14 cellular contexts compared by ENCODE assay signal in the genomic region with DNA sequence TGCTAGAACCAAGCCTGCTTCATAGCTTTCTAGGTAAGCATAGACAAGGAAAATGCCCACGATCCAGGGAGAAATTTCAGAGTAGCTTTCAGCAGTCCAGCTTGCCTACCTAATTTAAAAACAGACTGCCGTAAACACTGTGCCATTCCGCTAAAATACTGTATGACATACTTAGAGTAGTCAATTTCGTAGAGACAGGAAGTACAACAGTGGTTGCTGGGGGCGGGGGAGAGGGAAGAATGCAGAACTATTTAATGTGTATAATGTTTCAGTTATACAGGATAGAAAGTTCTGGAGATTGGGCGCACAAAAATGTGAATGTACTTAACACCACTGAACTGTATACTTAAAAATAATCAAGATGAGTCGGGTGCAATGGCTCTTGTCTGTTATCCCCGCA. TPM values are rescaled to one million over a fixed set of nuclear protein-coding genes. Genes with fewer than 3 reads are reported as not detected.
A peak's percentile ranks its signal among the peaks of the same experiment; 100 is the strongest.
DNase-seq lines count a peak whose midpoint lies in the region; ATAC-seq and TF ChIP-seq lines count a peak whose summit lies in the region.
"Had no signal": no experiment of that assay in that cellular context is flagged by ENCODE, and none has a peak within 500 bp of the region (broad histone marks: within the 10 kb centered on the region; RNA-seq: fewer than 3 reads in every experiment).

No MANE protein-coding gene starts in this region.

- intact Hi-C loops in lower lobe of right lung (cut with DNase I), result no loop called here
- intact Hi-C loops in aorta (cut with DNase I), result no loop called here
- intact Hi-C loops in activated T-helper 1 cell treated with anti-CD3 and anti-CD28 coated beads, Interleukin-12 subunit alpha, Interleukin-12 subunit beta, Interleukin-2, Interleukin-4 antibody, amounts not matched to agents 30 ng/mL and 10 ng/mL and 1 ng/mL, durations not matched to agents 14 hours and 24 hours and 36 hours (cut with micrococcal nuclease), result no loop called here

- peak overlapping the region; percentile 50 for H3K27ac Mint-ChIP-seq in activated naive CD8-positive, alpha-beta T cell treated with anti-CD3 and anti-CD28 coated beads, Interleukin-2, amount 10 ng/mL, durations not matched to agents 7 days and 5 days
- H3K27ac Mint-ChIP-seq in activated naive CD8-positive, alpha-beta T cell treated with anti-CD3 and anti-CD28 coated beads for 36 hours, result no peak overlapping the region
- peak overlapping the region; percentile 95 for H3K27ac Mint-ChIP-seq in T-helper 17 cell
- H3K27ac Mint-ChIP-seq in activated T-helper 1 cell treated with anti-CD3 and anti-CD28 coated beads, Interleukin-12 subunit alpha, Interleukin-12 subunit beta, Interleukin-2, Interleukin-4 antibody, amounts not matched to agents 30 ng/mL and 10 ng/mL and 1 ng/mL, durations not matched to agents 14 hours and 24 hours and 36 hours, result no peak overlapping the region
- H3K27ac Mint-ChIP-seq: memory B cell had no signal

- H3K27ac ChIP-seq in lower lobe of right lung (peak overlapping the region; percentile 78), aorta (ENCODE audit: low read depth in 1 of 2, low read length in 2 of 2) (no peak overlapping the region)

- no peak for TF ChIP-seq CTCF in lower lobe of right lung (IDR thresholded peaks at IDR 0.05)

- POLR2A ChIA-PET in activated naive CD8-positive, alpha-beta T cell treated with anti-CD3 and anti-CD28 coated beads, Interleukin-2, amount 10 ng/mL, durations not matched to agents 7 days and 5 days (lab: Charles Lee), result no interaction called here

- no peaks in the 10 kb centered on the region for H3K9me3 Mint-ChIP-seq in activated naive CD8-positive, alpha-beta T cell treated with anti-CD3 and anti-CD28 coated beads, Interleukin-2, amount 10 ng/mL, durations not matched to agents 7 days and 5 days
- no peaks in the 10 kb centered on the region for H3K9me3 Mint-ChIP-seq in activated naive CD8-positive, alpha-beta T cell treated with anti-CD3 and anti-CD28 coated beads for 36 hours
- H3K9me3 Mint-ChIP-seq in activated T-helper 1 cell treated with anti-CD3 and anti-CD28 coated beads, Interleukin-12 subunit alpha, Interleukin-12 subunit beta, Interleukin-2, Interleukin-4 antibody, amounts not matched to agents 30 ng/mL and 10 ng/mL and 1 ng/mL, durations not matched to agents 14 hours and 24 hours and 36 hours, result no peaks in the 10 kb centered on the region
- H3K9me3 Mint-ChIP-seq: memory B cell had no signal

- H3K27me3 Mint-ChIP-seq in activated naive CD8-positive, alpha-beta T cell treated with anti-CD3 and anti-CD28 coated beads, Interleukin-2, amount 10 ng/mL, durations not matched to agents 7 days and 5 days, result peaks cover 2% of the 10 kb centered on the region
- H3K27me3 Mint-ChIP-seq in activated naive CD8-positive, alpha-beta T cell treated with anti-CD3 and anti-CD28 coated beads for 36 hours, result no peaks in the 10 kb centered on the region
- no peaks in the 10 kb centered on the region for H3K27me3 Mint-ChIP-seq in T-helper 17 cell
- peaks cover 1% of the 10 kb centered on the region for H3K27me3 Mint-ChIP-seq in activated T-helper 1 cell treated with anti-CD3 and anti-CD28 coated beads, Interleukin-12 subunit alpha, Interleukin-12 subunit beta, Interleukin-2, Interleukin-4 antibody, amounts not matched to agents 30 ng/mL and 10 ng/mL and 1 ng/mL, durations not matched to agents 14 hours and 24 hours and 36 hours (ENCODE audit: insufficient read depth)
- H3K27me3 Mint-ChIP-seq: memory B cell had no signal

- WGBS in aorta, 2 donors, result 88 to 91% methylated on average over 8 of the region's 8 CpGs

- H3K4me1 ChIP-seq in lower lobe of right lung (peaks cover 28% of the 10 kb centered on the region), aorta (ENCODE audit: control insufficient read depth in 1 of 2, insufficient read depth in 2 of 2, low read length in 2 of 2) (peaks cover 0 to 5% of the 10 kb centered on the region in 2 donors)

- DNase-seq in activated naive CD8-positive, alpha-beta T cell treated with anti-CD3 and anti-CD28 coated beads, Interleukin-2, amount 10 ng/mL, durations not matched to agents 7 days and 5 days, result no peak
- DNase-seq in activated naive CD8-positive, alpha-beta T cell treated with anti-CD3 and anti-CD28 coated beads for 36 hours, result no peak
- no peak for DNase-seq in T-helper 17 cell
- DNase-seq in lower lobe of right lung, result peak; percentile 56
- peak; percentile 63 to 79 for DNase-seq in aorta
- DNase-seq in activated CD8-positive, alpha-beta memory T cell treated with anti-CD3 and anti-CD28 coated beads for 24 hours, result no peak
- no peak for DNase-seq in activated T-helper 1 cell treated with anti-CD3 and anti-CD28 coated beads, Interleukin-12 subunit alpha, Interleukin-12 subunit beta, Interleukin-2, Interleukin-4 antibody, amounts not matched to agents 30 ng/mL and 10 ng/mL and 1 ng/mL, durations not matched to agents 14 hours and 24 hours and 36 hours (ENCODE audit: low spot score)
- DNase-seq: activated CD4-positive, alpha-beta T cell treated with anti-CD3 and anti-CD28 coated beads for 48 hours; activated effector memory CD4-positive, alpha-beta T cell treated with anti-CD3 and anti-CD28 coated beads, Interleukin-2, amount 50 U/mL, for 16 hours; NCI-H2227 treated with DMSO at 0.1 percent for 48 hours had no signal

- H3K4me3 Mint-ChIP-seq in activated naive CD8-positive, alpha-beta T cell treated with anti-CD3 and anti-CD28 coated beads, Interleukin-2, amount 10 ng/mL, durations not matched to agents 7 days and 5 days, result no peak overlapping the region
- H3K4me3 Mint-ChIP-seq in activated naive CD8-positive, alpha-beta T cell treated with anti-CD3 and anti-CD28 coated beads for 36 hours, result no peak overlapping the region
- H3K4me3 Mint-ChIP-seq in T-helper 17 cell, result peak overlapping the region; percentile 60
- no peak overlapping the region for H3K4me3 Mint-ChIP-seq in activated T-helper 1 cell treated with anti-CD3 and anti-CD28 coated beads, Interleukin-12 subunit alpha, Interleukin-12 subunit beta, Interleukin-2, Interleukin-4 antibody, amounts not matched to agents 30 ng/mL and 10 ng/mL and 1 ng/mL, durations not matched to agents 14 hours and 24 hours and 36 hours
- H3K4me3 Mint-ChIP-seq: memory B cell had no signal

- H3K36me3 Mint-ChIP-seq in activated naive CD8-positive, alpha-beta T cell treated with anti-CD3 and anti-CD28 coated beads, Interleukin-2, amount 10 ng/mL, durations not matched to agents 7 days and 5 days, result no peaks in the 10 kb centered on the region
- H3K36me3 Mint-ChIP-seq in activated naive CD8-positive, alpha-beta T cell treated with anti-CD3 and anti-CD28 coated beads for 36 hours, result no peaks in the 10 kb centered on the region
- no peaks in the 10 kb centered on the region for H3K36me3 Mint-ChIP-seq in T-helper 17 cell (ENCODE audit: low read depth)
- H3K36me3 Mint-ChIP-seq in activated T-helper 1 cell treated with anti-CD3 and anti-CD28 coated beads, Interleukin-12 subunit alpha, Interleukin-12 subunit beta, Interleukin-2, Interleukin-4 antibody, amounts not matched to agents 30 ng/mL and 10 ng/mL and 1 ng/mL, durations not matched to agents 14 hours and 24 hours and 36 hours (ENCODE audit: low read depth), result peaks cover 4% of the 10 kb centered on the region
- H3K36me3 Mint-ChIP-seq: memory B cell had no signal

- no peaks in the 10 kb centered on the region for H3K27me3 ChIP-seq in lower lobe of right lung (ENCODE audit: low read depth)
- H3K27me3 ChIP-seq in aorta (ENCODE audit: control insufficient read depth in 1 of 2, insufficient read depth in 2 of 2, low read length in 1 of 2), result no peaks in the 10 kb centered on the region
- H3K27me3 ChIP-seq: breast epithelium had no signal

- ATAC-seq in activated naive CD8-positive, alpha-beta T cell treated with anti-CD3 and anti-CD28 coated beads, Interleukin-2, amount 10 ng/mL, durations not matched to agents 7 days and 5 days (ENCODE audit: low read depth), result peak; percentile 67
- peak; percentile 78 for ATAC-seq in T-helper 17 cell
- peak in 1 of 2 donors; percentile 28 for ATAC-seq in lower lobe of right lung
- no peak for ATAC-seq in aorta (ENCODE audit: low FRiP score)
- no peak for ATAC-seq in HG02852 (IDR thresholded peaks at IDR 0.05; ENCODE audit: unreplicated experiment)
- ATAC-seq: HCT116 had no signal

- H3K36me3 ChIP-seq in lower lobe of right lung (peaks cover 9% of the 10 kb centered on the region), aorta (ENCODE audit: control insufficient read depth in 1 of 2, insufficient read depth in 2 of 2, low read length in 1 of 2) (no peaks in the 10 kb centered on the region)
- H3K36me3 ChIP-seq: breast epithelium had no signal

- H3K4me1 Mint-ChIP-seq in activated naive CD8-positive, alpha-beta T cell treated with anti-CD3 and anti-CD28 coated beads, Interleukin-2, amount 10 ng/mL, durations not matched to agents 7 days and 5 days, result peaks cover 12% of the 10 kb centered on the region
- H3K4me1 Mint-ChIP-seq in activated naive CD8-positive, alpha-beta T cell treated with anti-CD3 and anti-CD28 coated beads for 36 hours, result peaks cover 28% of the 10 kb centered on the region
- peaks cover 33% of the 10 kb centered on the region for H3K4me1 Mint-ChIP-seq in T-helper 17 cell
- H3K4me1 Mint-ChIP-seq in activated T-helper 1 cell treated with anti-CD3 and anti-CD28 coated beads, Interleukin-12 subunit alpha, Interleukin-12 subunit beta, Interleukin-2, Interleukin-4 antibody, amounts not matched to agents 30 ng/mL and 10 ng/mL and 1 ng/mL, durations not matched to agents 14 hours and 24 hours and 36 hours (ENCODE audit: low read depth), result peaks cover 39% of the 10 kb centered on the region
- H3K4me1 Mint-ChIP-seq: memory B cell had no signal

- H3K9me3 ChIP-seq in T-helper 17 cell (ENCODE audit: control insufficient read depth, low read length, poor library complexity, severe bottlenecking), result no peaks in the 10 kb centered on the region
- H3K9me3 ChIP-seq in lower lobe of right lung, result no peaks in the 10 kb centered on the region
- no peaks in the 10 kb centered on the region for H3K9me3 ChIP-seq in aorta (ENCODE audit: control insufficient read depth, low read length)
- H3K9me3 ChIP-seq: breast epithelium had no signal

- H3K4me3 ChIP-seq in lower lobe of right lung (no peak overlapping the region), aorta (ENCODE audit: low read length in 2 of 2) (no peak overlapping the region)
- H3K4me3 ChIP-seq: breast epithelium had no signal

RNA-seq across cellular contexts. Expression of gene C11orf58, which starts 56.7 kb away (rescaled TPM):
- total RNA-seq in activated naive CD8-positive, alpha-beta T cell treated with anti-CD3 and anti-CD28 coated beads, Interleukin-2, amount 10 ng/mL, durations not matched to agents 7 days and 5 days, result 100 to 1,000 TPM; 120 to 121 TPM
- total RNA-seq in activated naive CD8-positive, alpha-beta T cell treated with anti-CD3 and anti-CD28 coated beads for 36 hours, result 100 to 1,000 TPM; 151 to 153 TPM
- total RNA-seq in T-helper 17 cell, result 100 to 1,000 TPM; 125 to 138 TPM
- 104 TPM for total RNA-seq in lower lobe of right lung
- total RNA-seq in aorta, result 100 to 1,000 TPM in 1 of 2 donors, 10 to 100 TPM in 1; 97.9 to 118 TPM
- 100 to 1,000 TPM; 133 to 204 TPM for polyA plus RNA-seq in aorta
- total RNA-seq in activated T-helper 1 cell treated with anti-CD3 and anti-CD28 coated beads, Interleukin-12 subunit alpha, Interleukin-12 subunit beta, Interleukin-2, Interleukin-4 antibody, amounts not matched to agents 30 ng/mL and 10 ng/mL and 1 ng/mL, durations not matched to agents 14 hours and 24 hours and 36 hours, result 150 and 152 TPM in 2 replicates

Comparison
In these comparisons a context has a peak if more than half of its experiments do, and no peak if none do; other contexts are left out.
1. H3K27ac Mint-ChIP-seq: peak in activated naive CD8-positive, alpha-beta T cell treated with anti-CD3 and anti-CD28 coated beads, Interleukin-2, amount 10 ng/mL, durations not matched to agents 7 days and 5 days (single experiment) and T-helper 17 cell (single experiment); none in activated naive CD8-positive, alpha-beta T cell treated with anti-CD3 and anti-CD28 coated beads for 36 hours (single experiment) and activated T-helper 1 cell treated with anti-CD3 and anti-CD28 coated beads, Interleukin-12 subunit alpha, Interleukin-12 subunit beta, Interleukin-2, Interleukin-4 antibody, amounts not matched to agents 30 ng/mL and 10 ng/mL and 1 ng/mL, durations not matched to agents 14 hours and 24 hours and 36 hours (single experiment).
2. ATAC-seq: peak in activated naive CD8-positive, alpha-beta T cell treated with anti-CD3 and anti-CD28 coated beads, Interleukin-2, amount 10 ng/mL, durations not matched to agents 7 days and 5 days (single experiment) and T-helper 17 cell (single experiment); none in aorta (single experiment) and HG02852 (single experiment).
3. DNase-seq: peak in lower lobe of right lung (single experiment) and aorta (2 of 2); none in activated naive CD8-positive, alpha-beta T cell treated with anti-CD3 and anti-CD28 coated beads, Interleukin-2, amount 10 ng/mL, durations not matched to agents 7 days and 5 days (single experiment), activated naive CD8-positive, alpha-beta T cell treated with anti-CD3 and anti-CD28 coated beads for 36 hours (single experiment), T-helper 17 cell (0 of 3), activated CD8-positive, alpha-beta memory T cell treated with anti-CD3 and anti-CD28 coated beads for 24 hours (single experiment) and activated T-helper 1 cell treated with anti-CD3 and anti-CD28 coated beads, Interleukin-12 subunit alpha, Interleukin-12 subunit beta, Interleukin-2, Interleukin-4 antibody, amounts not matched to agents 30 ng/mL and 10 ng/mL and 1 ng/mL, durations not matched to agents 14 hours and 24 hours and 36 hours (single experiment).